Comparison of ENCODE assay signal across 1 cellular context in the genomic region with DNA sequence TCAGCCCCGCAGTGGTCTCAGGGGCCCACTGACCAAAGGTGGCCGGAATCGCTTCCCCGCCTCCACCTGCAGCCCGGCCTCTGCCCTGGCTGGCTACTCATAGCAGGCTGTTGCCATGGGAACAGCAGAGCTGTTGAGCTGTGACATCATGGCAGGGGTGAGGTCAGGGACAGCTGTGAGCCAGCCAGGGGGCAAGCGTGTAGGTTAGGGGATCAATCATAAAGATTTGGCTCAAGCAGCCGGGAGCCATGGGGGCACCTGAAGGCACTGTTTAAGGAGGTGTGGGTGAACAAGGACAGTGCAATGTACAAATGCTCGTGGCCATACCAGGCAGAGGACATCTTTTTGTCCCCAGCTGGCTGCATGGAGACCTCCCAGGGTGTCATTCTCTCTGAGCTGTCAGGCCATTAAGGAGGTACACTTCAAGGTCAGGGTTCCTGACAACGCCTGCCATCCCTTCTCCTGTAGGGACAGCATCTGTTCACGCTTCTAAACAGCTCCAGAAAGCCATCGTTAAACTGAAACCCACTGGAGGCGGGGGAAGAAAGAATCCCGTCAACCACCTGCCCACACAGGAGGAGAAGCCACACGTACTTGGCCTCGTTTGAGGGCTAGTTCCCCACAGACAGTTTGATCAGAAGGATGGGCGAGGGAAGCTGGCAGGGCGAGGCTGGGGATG.
TF ChIP-seq lines count a peak whose summit lies in the region.

A gene with protein sequence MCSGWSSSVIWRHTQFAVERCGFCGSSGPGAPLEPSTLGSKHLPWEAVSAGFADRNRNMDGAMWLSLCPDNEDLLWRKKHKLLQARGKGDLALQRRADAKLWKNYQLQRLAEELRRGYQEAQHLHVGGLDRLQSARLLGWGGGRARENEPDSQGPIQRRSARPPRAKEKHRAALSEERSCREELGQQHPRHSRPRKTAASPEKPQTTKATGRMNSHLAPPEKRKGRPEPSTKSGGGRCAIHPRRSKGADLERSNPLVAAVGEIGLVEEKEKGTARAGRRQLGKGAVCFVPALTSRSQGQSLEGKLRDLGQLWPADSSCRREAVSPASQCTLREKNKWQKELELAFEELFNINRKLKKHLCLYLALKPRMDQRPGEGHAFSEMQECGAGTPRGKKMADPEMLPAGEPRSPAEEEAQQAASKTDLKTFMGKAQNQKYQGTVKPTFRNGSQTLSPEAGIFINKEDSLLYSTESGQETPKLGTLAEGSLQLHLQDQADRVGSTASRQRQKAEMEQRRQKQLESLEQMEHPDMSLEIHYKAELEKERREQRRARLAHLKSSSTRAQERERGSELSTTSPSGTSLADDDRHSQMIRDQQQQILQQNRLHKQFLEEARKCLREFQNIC (minus strand): TSS at position 101 of the 679 bp plus-strand sequence. CDS start 1,373 bp downstream, outside the sequence.

TF ChIP-seq in GM23338, 12 proteins besides CTCF, POLR2A, EP300 and RAD21 (continued from another document):
- no peak for TF ChIP-seq STAT1 (IDR thresholded peaks at IDR 0.05; ENCODE audit: unreplicated experiment)
- TF ChIP-seq NANOG (IDR thresholded peaks at IDR 0.05; ENCODE audit: borderline replicate concordance): no peak
- TF ChIP-seq EZH2 (IDR thresholded peaks at IDR 0.05; ENCODE audit: low read depth, unreplicated experiment): no peak
- TF ChIP-seq, protein P1, sequence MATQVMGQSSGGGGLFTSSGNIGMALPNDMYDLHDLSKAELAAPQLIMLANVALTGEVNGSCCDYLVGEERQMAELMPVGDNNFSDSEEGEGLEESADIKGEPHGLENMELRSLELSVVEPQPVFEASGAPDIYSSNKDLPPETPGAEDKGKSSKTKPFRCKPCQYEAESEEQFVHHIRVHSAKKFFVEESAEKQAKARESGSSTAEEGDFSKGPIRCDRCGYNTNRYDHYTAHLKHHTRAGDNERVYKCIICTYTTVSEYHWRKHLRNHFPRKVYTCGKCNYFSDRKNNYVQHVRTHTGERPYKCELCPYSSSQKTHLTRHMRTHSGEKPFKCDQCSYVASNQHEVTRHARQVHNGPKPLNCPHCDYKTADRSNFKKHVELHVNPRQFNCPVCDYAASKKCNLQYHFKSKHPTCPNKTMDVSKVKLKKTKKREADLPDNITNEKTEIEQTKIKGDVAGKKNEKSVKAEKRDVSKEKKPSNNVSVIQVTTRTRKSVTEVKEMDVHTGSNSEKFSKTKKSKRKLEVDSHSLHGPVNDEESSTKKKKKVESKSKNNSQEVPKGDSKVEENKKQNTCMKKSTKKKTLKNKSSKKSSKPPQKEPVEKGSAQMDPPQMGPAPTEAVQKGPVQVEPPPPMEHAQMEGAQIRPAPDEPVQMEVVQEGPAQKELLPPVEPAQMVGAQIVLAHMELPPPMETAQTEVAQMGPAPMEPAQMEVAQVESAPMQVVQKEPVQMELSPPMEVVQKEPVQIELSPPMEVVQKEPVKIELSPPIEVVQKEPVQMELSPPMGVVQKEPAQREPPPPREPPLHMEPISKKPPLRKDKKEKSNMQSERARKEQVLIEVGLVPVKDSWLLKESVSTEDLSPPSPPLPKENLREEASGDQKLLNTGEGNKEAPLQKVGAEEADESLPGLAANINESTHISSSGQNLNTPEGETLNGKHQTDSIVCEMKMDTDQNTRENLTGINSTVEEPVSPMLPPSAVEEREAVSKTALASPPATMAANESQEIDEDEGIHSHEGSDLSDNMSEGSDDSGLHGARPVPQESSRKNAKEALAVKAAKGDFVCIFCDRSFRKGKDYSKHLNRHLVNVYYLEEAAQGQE (IDR thresholded peaks at IDR 0.05; ENCODE audit: unreplicated experiment): no peak
- TF ChIP-seq, protein P2, sequence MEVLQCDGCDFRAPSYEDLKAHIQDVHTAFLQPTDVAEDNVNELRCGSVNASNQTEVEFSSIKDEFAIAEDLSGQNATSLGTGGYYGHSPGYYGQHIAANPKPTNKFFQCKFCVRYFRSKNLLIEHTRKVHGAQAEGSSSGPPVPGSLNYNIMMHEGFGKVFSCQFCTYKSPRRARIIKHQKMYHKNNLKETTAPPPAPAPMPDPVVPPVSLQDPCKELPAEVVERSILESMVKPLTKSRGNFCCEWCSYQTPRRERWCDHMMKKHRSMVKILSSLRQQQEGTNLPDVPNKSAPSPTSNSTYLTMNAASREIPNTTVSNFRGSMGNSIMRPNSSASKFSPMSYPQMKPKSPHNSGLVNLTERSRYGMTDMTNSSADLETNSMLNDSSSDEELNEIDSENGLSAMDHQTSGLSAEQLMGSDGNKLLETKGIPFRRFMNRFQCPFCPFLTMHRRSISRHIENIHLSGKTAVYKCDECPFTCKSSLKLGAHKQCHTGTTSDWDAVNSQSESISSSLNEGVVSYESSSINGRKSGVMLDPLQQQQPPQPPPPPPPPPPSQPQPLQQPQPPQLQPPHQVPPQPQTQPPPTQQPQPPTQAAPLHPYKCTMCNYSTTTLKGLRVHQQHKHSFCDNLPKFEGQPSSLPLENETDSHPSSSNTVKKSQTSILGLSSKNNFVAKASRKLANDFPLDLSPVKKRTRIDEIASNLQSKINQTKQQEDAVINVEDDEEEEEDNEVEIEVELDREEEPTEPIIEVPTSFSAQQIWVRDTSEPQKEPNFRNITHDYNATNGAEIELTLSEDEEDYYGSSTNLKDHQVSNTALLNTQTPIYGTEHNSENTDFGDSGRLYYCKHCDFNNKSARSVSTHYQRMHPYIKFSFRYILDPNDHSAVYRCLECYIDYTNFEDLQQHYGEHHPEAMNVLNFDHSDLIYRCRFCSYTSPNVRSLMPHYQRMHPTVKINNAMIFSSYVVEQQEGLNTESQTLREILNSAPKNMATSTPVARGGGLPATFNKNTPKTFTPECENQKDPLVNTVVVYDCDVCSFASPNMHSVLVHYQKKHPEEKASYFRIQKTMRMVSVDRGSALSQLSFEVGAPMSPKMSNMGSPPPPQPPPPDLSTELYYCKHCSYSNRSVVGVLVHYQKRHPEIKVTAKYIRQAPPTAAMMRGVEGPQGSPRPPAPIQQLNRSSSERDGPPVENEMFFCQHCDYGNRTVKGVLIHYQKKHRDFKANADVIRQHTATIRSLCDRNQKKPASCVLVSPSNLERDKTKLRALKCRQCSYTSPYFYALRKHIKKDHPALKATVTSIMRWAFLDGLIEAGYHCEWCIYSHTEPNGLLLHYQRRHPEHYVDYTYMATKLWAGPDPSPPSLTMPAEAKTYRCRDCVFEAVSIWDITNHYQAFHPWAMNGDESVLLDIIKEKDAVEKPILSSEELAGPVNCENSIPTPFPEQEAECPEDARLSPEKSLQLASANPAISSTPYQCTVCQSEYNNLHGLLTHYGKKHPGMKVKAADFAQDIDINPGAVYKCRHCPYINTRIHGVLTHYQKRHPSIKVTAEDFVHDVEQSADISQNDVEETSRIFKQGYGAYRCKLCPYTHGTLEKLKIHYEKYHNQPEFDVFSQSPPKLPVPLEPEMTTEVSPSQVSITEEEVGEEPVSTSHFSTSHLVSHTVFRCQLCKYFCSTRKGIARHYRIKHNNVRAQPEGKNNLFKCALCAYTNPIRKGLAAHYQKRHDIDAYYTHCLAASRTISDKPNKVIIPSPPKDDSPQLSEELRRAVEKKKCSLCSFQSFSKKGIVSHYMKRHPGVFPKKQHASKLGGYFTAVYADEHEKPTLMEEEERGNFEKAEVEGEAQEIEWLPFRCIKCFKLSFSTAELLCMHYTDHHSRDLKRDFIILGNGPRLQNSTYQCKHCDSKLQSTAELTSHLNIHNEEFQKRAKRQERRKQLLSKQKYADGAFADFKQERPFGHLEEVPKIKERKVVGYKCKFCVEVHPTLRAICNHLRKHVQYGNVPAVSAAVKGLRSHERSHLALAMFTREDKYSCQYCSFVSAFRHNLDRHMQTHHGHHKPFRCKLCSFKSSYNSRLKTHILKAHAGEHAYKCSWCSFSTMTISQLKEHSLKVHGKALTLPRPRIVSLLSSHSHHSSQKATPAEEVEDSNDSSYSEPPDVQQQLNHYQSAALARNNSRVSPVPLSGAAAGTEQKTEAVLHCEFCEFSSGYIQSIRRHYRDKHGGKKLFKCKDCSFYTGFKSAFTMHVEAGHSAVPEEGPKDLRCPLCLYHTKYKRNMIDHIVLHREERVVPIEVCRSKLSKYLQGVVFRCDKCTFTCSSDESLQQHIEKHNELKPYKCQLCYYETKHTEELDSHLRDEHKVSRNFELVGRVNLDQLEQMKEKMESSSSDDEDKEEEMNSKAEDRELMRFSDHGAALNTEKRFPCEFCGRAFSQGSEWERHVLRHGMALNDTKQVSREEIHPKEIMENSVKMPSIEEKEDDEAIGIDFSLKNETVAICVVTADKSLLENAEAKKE (CRISPR knock-in tag; IDR thresholded peaks at IDR 0.05): no peak
- no peak for TF ChIP-seq ZNF114 (CRISPR knock-in tag; IDR thresholded peaks at IDR 0.05)
